Comparison of ENCODE assay signal across 1 cellular context in genomic region chr2:70993689-70993986, GRCh38.
TF ChIP-seq lines count a peak whose summit lies in the region.

No MANE protein-coding gene starts in this region.

TF ChIP-seq in HCT116, 20 proteins besides CTCF, POLR2A, EP300 and RAD21 (continued from another document):
- no peak for TF ChIP-seq REST (IDR thresholded peaks at IDR 0.05; ENCODE audit: low read depth)
- no peak for TF ChIP-seq CEBPB (IDR thresholded peaks at IDR 0.05; ENCODE audit: low read depth)
- TF ChIP-seq ZNF274 (IDR thresholded peaks at IDR 0.05; ENCODE audit: low read depth, low read length): no peak
- TF ChIP-seq ATF3 (IDR thresholded peaks at IDR 0.05): no peak
- TF ChIP-seq POLR2AphosphoS5 (IDR thresholded peaks at IDR 0.05; ENCODE audit: low read depth, low read length): no peak
- no peak for TF ChIP-seq EZH2 (IDR thresholded peaks at IDR 0.05)
- TF ChIP-seq EGR1 (IDR thresholded peaks at IDR 0.05; ENCODE audit: low read depth): no peak
- TF ChIP-seq TCF7L2 (IDR thresholded peaks at IDR 0.05; ENCODE audit: borderline replicate concordance, extremely low read depth, insufficient read depth, insufficient read length): no peak
- no peak for TF ChIP-seq JUND (IDR thresholded peaks at IDR 0.05)
- no peak for TF ChIP-seq ELF1 (IDR thresholded peaks at IDR 0.05; ENCODE audit: borderline replicate concordance, low read depth)
- TF ChIP-seq CBX3 (IDR thresholded peaks at IDR 0.05; ENCODE audit: low read depth): no peak
- no peak for TF ChIP-seq FOSL1 (IDR thresholded peaks at IDR 0.05; ENCODE audit: low read depth)
- TF ChIP-seq SRF (IDR thresholded peaks at IDR 0.05; ENCODE audit: low read depth): no peak
